ENCODE assay signal across 14 cellular contexts in genomic region chr10:28054211-28054888, GRCh38. TPM values are rescaled to one million over a fixed set of nuclear protein-coding genes. Genes with fewer than 3 reads are reported as not detected.
A peak's percentile ranks its signal among the peaks of the same experiment; 100 is the strongest.
DNase-seq lines count a peak whose midpoint lies in the region; ATAC-seq and TF ChIP-seq lines count a peak whose summit lies in the region.
"Had no signal": no experiment of that assay in that cellular context is flagged by ENCODE, and none has a peak within 500 bp of the region (broad histone marks: within the 10 kb centered on the region; RNA-seq: fewer than 3 reads in every experiment).

No MANE protein-coding gene starts in this region.

- no peaks in the 10 kb centered on the region for H4K20me1 ChIP-seq in mammary epithelial cell (ENCODE audit: insufficient read depth, low read length)
- H4K20me1 ChIP-seq: BLaER1 had no signal

- no peaks in the 10 kb centered on the region for H3K9me3 Mint-ChIP-seq in MCF 10A (ENCODE audit: unreplicated experiment)
- H3K9me3 Mint-ChIP-seq: nephron had no signal

- H3K4me3 Mint-ChIP-seq in MCF 10A (ENCODE audit: unreplicated experiment) = peak overlapping the region; percentile 24
- H3K4me3 Mint-ChIP-seq: nephron had no signal

- no peak overlapping the region for H3K9ac ChIP-seq in mammary epithelial cell (ENCODE audit: insufficient read depth, low read length)
- H3K9ac ChIP-seq: BLaER1 had no signal

- DNase-seq in MCF 10A (ENCODE audit: unreplicated experiment) (peak; percentile 78), breast epithelium (ENCODE audit: low spot score in 2 of 2) (no peak), mammary epithelial cell (peak; percentile 64), kidney glomerular epithelial cell (lab: John Stamatoyannopoulos, UW) (peak; percentile 86), aorta (no peak), NAMALWA (ENCODE audit: low spot score) (no peak), MG63 (no peak)
- DNase-seq in activated CD8-positive, alpha-beta memory T cell treated with anti-CD3 and anti-CD28 coated beads for 24 hours = no peak
- DNase-seq: cerebellar nuclear complex, NCI-H524 treated with DMSO at 0.1 percent for 48 hours, T1000, upper lobe of left lung had no signal

- no peak overlapping the region for H2AFZ ChIP-seq in mammary epithelial cell (ENCODE audit: low read depth, low read length)

- BruUV-seq in MCF 10A (replicated peaks; lab: Mats Ljungman, UMichigan) = no TSS peak
- BruUV-seq in mammary epithelial cell (replicated peaks; lab: Mats Ljungman, UMichigan) = no TSS peak

- CTCF ChIA-PET in MCF 10A (lab: Yijun Ruan, JAX) = interaction anchor here (0.6 to 1.0 kb wide), 3 partner anchors 128 to 189 kb away, joined by 3 read pairs; no protein-coding TSS in a partner anchor
- CTCF ChIA-PET in mammary epithelial cell (lab: Charles Lee; ENCODE audit: low non-redundant PET) = interaction anchor here (0.6 kb wide), 1 partner anchor 197 kb away, joined by 3 read pairs; no protein-coding TSS in a partner anchor

- H3K4me1 ChIP-seq in breast epithelium (no peaks in the 10 kb centered on the region), mammary epithelial cell (ENCODE audit: insufficient read depth, low read length) (no peaks in the 10 kb centered on the region), aorta (ENCODE audit: control insufficient read depth in 1 of 2, insufficient read depth in 2 of 2, low read length in 2 of 2) (peaks cover 0 to 2% of the 10 kb centered on the region in 2 donors)
- H3K4me1 ChIP-seq: BLaER1, upper lobe of left lung had no signal

- H3K36me3 ChIP-seq in breast epithelium (no peaks in the 10 kb centered on the region), mammary epithelial cell (ENCODE audit: insufficient read depth, low read length) (peaks cover 2% of the 10 kb centered on the region), aorta (ENCODE audit: control insufficient read depth in 1 of 2, insufficient read depth in 2 of 2, low read length in 1 of 2) (peaks cover 4 to 5% of the 10 kb centered on the region in 2 donors), MG63 (no peaks in the 10 kb centered on the region)

- H3K27me3 ChIP-seq in breast epithelium (no peaks in the 10 kb centered on the region), mammary epithelial cell (ENCODE audit: insufficient read depth, low read length) (no peaks in the 10 kb centered on the region), aorta (ENCODE audit: control insufficient read depth in 1 of 2, insufficient read depth in 2 of 2, low read length in 1 of 2) (no peaks in the 10 kb centered on the region), MG63 (no peaks in the 10 kb centered on the region)
- H3K27me3 ChIP-seq: BLaER1, upper lobe of left lung had no signal

- no peaks in the 10 kb centered on the region for H3K9me3 ChIP-seq in breast epithelium
- no peaks in the 10 kb centered on the region for H3K9me3 ChIP-seq in mammary epithelial cell (replicated peaks; ENCODE audit: insufficient read depth, low read length)
- no peaks in the 10 kb centered on the region for H3K9me3 ChIP-seq in aorta (ENCODE audit: control insufficient read depth, low read length)
- no peaks in the 10 kb centered on the region for H3K9me3 ChIP-seq in MG63
- H3K9me3 ChIP-seq: BLaER1, upper lobe of left lung had no signal

- no peak overlapping the region for H3K4me2 ChIP-seq in mammary epithelial cell (ENCODE audit: insufficient read depth, low read depth, low read length)
- H3K4me2 ChIP-seq: BLaER1 had no signal

- peak overlapping the region; percentile 89 for H3K27ac Mint-ChIP-seq in MCF 10A (ENCODE audit: low read depth, unreplicated experiment)
- H3K27ac Mint-ChIP-seq: nephron had no signal

- ATAC-seq in aorta (ENCODE audit: low FRiP score) = peak; percentile 64

- intact Hi-C loops in MCF 10A (cut with micrococcal nuclease) = loop anchor here (5.0 kb wide), 1 partner anchor 63 kb away; no protein-coding TSS in a partner anchor
- intact Hi-C loops in breast epithelium (cut with DNase I; ENCODE audit: low total_unique reads) = no loop called here
- intact Hi-C loops in mammary epithelial cell (cut with micrococcal nuclease) = no loop called here
- intact Hi-C loops in aorta (cut with DNase I) = loop anchor here in 1 of 2 donors (10.0 kb wide), 3 partner anchors 80 to 310 kb away; partner anchors contain the start of gene MKX

- H3K4me1 Mint-ChIP-seq in MCF 10A (ENCODE audit: insufficient read depth, unreplicated experiment) = peaks cover 25% of the 10 kb centered on the region

- H3K27ac ChIP-seq in breast epithelium (no peak overlapping the region), mammary epithelial cell (ENCODE audit: insufficient read depth, low read depth, low read length) (no peak overlapping the region), aorta (ENCODE audit: low read depth in 1 of 2, low read length in 2 of 2) (peak overlapping the region in 1 of 2 donors; percentile 50)
- H3K27ac ChIP-seq: BLaER1 had no signal

- in situ Hi-C loops in mammary epithelial cell (cut with MboI; ENCODE audit: low sequenced_read_pairs in 2 of 2) = no loop called here

- POLR2A ChIA-PET in MCF 10A (lab: Yijun Ruan, JAX) = interaction anchor here (0.7 to 1.8 kb wide), 3 partner anchors 24 to 554 kb away, joined by 3 to 4 read pairs (median 3); no protein-coding TSS in a partner anchor

- no peaks in the 10 kb centered on the region for H3K79me2 ChIP-seq in mammary epithelial cell (ENCODE audit: insufficient read depth, low read length)

- H3K36me3 Mint-ChIP-seq in MCF 10A (ENCODE audit: insufficient read depth, unreplicated experiment) = peaks cover 6% of the 10 kb centered on the region

- no peak overlapping the region for H3K4me3 ChIP-seq in breast epithelium
- H3K4me3 ChIP-seq in mammary epithelial cell (replicated peaks in 1 of 3; ENCODE audit: insufficient read depth in 1 of 3, low read depth in 2 of 3, low read length in 3 of 3) = no peak overlapping the region
- no peak overlapping the region for H3K4me3 ChIP-seq in aorta (ENCODE audit: low read length in 2 of 2)
- no peak overlapping the region for H3K4me3 ChIP-seq in MG63
- H3K4me3 ChIP-seq: BLaER1, upper lobe of left lung had no signal

- dilution Hi-C loops in mammary epithelial cell (cut with HindIII; ENCODE audit: low sequenced_read_pairs) = no loop called here

- H3K27me3 Mint-ChIP-seq in MCF 10A (ENCODE audit: insufficient read depth, unreplicated experiment) = no peaks in the 10 kb centered on the region

- 94% methylated on average over 3 of the region's 5 CpGs for WGBS in mammary epithelial cell (ENCODE audit: low coverage, missing lambda C conversion rate)
- 88 to 90% methylated on average over 5 of the region's 5 CpGs for WGBS in aorta, 2 donors

- TF ChIP-seq POLR2A in breast epithelium (IDR thresholded peaks at IDR 0.05) = no peak

- no peak for TF ChIP-seq CTCF in MCF 10A (IDR thresholded peaks at IDR 0.05; ENCODE audit: unreplicated experiment)
- no peak for TF ChIP-seq CTCF in breast epithelium (IDR thresholded peaks at IDR 0.05)
- TF ChIP-seq CTCF in mammary epithelial cell (conservative IDR thresholded peaks at IDR 0.05 in 1 of 2, IDR thresholded peaks at IDR 0.05 in 1 of 2; ENCODE audit: extremely low read depth in 1 of 2, insufficient read depth in 1 of 2, low read depth in 1 of 2, low read length in 2 of 2) = no peak

RNA-seq across cellular contexts. Expression of gene ODAD2, which starts 55.5 kb away (rescaled TPM):
- 0.28 and 1.3 TPM in 2 replicates for total RNA-seq in MCF 10A (2022)
- under 1 TPM in 2 of 3 donors, not detected in 1; 0.29 to 0.33 TPM for total RNA-seq in breast epithelium
- total RNA-seq in mammary epithelial cell = 1 to 10 TPM in 1 of 2 donors, under 1 TPM in 1; 0.31 to 1.5 TPM
- polyA plus RNA-seq in mammary epithelial cell = not detected
- not detected for polyA minus RNA-seq in mammary epithelial cell
- total RNA-seq in aorta = 1 to 10 TPM in 1 of 2 donors, under 1 TPM in 1; 0.71 to 1.3 TPM
- under 1 TPM in 1 of 2 donors, not detected in 1; 0.64 TPM for polyA plus RNA-seq in aorta
- 3.9 TPM in 2 replicates for total RNA-seq in MG63 (2014; rRNA removed; shearing (Covaris generic); ENCODE audit: low replicate concordance)

Comparison
In these comparisons a context has a peak if more than half of its experiments do, and no peak if none do; other contexts are left out.
1. DNase-seq: peak in MCF 10A (single experiment), mammary epithelial cell (single experiment) and kidney glomerular epithelial cell (single experiment); none in breast epithelium (0 of 2), aorta (0 of 2), NAMALWA (single experiment), MG63 (single experiment) and activated CD8-positive, alpha-beta memory T cell treated with anti-CD3 and anti-CD28 coated beads for 24 hours (single experiment).